Comparison of ENCODE assay signal across 10 cellular contexts in the genomic region with DNA sequence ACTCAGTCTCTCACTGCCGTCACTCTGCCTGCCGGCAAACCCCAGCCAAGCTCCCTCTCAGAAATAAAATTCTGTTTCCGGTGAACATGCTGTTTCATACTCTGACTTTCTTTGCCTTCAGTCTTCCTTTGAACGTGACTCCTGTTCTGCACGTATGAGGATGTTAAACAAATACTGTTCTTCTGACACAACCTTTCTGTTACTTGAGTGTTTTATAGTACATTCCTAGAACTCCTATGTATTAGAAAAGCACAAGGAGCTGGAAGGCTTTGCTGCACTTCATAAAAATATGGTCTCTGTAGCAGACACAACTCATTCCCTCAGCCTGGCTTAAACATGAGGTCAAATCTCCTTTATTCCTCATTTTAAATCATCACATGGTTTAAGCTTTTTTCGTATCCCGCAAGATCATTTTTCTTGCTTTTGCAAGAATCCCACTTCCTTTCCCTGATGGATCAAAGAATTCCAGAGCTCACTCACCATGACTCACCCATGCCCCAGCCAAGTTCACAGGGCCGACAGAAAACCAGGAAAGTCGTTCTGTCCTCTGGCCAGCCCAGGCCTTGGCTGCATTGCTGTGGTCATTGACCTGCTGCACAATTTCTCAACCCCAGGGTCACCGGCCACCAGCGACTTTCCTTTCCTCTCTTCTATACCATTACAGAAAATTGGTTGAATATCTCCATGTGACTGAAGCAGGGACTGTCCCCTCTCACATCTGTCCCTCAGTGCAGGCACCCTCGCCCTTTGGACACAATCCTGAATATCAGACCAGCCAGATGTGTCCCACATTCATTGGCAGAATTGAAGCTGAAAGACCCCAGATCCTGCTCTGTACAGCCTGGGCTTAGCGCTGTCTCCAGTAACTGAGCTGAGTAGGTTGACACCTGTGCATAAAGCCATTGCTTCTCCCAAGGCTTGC.
A peak's percentile ranks its signal among the peaks of the same experiment; 100 is the strongest.
DNase-seq lines count a peak whose midpoint lies in the region; TF ChIP-seq lines count a peak whose summit lies in the region.
"Had no signal": no experiment of that assay in that cellular context is flagged by ENCODE, and none has a peak within 500 bp of the region (broad histone marks: within the 10 kb centered on the region; RNA-seq: fewer than 3 reads in every experiment).

No MANE protein-coding gene starts in this region.

- no peaks in the 10 kb centered on the region for H3K36me3 ChIP-seq in fibroblast of lung (ENCODE audit: control insufficient read depth, insufficient read depth, low read length)

- H3K27me3 ChIP-seq in fibroblast of lung (ENCODE audit: control insufficient read depth, insufficient read depth, low read length), result no peaks in the 10 kb centered on the region

- H3K4me1 ChIP-seq in fibroblast of lung (ENCODE audit: control insufficient read depth, extremely low read depth, insufficient read depth, low read length), result peaks cover 40% of the 10 kb centered on the region

- in situ Hi-C loops in ACHN (cut with HindIII; ENCODE audit: low pct_ligation_motif_present, low pct_unique_long_range_greater_than_20kb, low sequenced_read_pairs), result no loop called here

- no peaks in the 10 kb centered on the region for H4K20me1 ChIP-seq in fibroblast of lung (ENCODE audit: control insufficient read depth, extremely low read depth, insufficient read depth, low read length)

- peak overlapping the region; percentile 88 for H3K27ac ChIP-seq in fibroblast of lung (ENCODE audit: insufficient read depth, low read length)

- no peaks in the 10 kb centered on the region for H3K9me3 ChIP-seq in fibroblast of lung (ENCODE audit: control insufficient read depth, insufficient read depth, low read depth, low read length)

- peak overlapping the region; percentile 97 for H3K4me2 ChIP-seq in fibroblast of lung (ENCODE audit: extremely low read depth, insufficient read depth, low read length)

- H3K4me3 ChIP-seq in fibroblast of lung (replicated peaks in 1 of 4; ENCODE audit: control extremely low read depth in 1 of 4, insufficient read depth in 1 of 4, low read depth in 3 of 4, low read length in 4 of 4), result peak overlapping the region in 2 of 4 experiments; percentile 1 to 10

- peak overlapping the region; percentile 33 for H2AFZ ChIP-seq in fibroblast of lung (ENCODE audit: low read length)

- TF ChIP-seq CTCF in fibroblast of lung (conservative IDR thresholded peaks at IDR 0.05 in 1 of 2, IDR thresholded peaks at IDR 0.05 in 1 of 2; ENCODE audit: low read depth in 1 of 2, low read length in 2 of 2) (no peak), GM20000 (IDR thresholded peaks at IDR 0.05; ENCODE audit: extremely low read depth, missing control alignments) (no peak)

- peak overlapping the region; percentile 11 for H3K9ac ChIP-seq in fibroblast of lung (ENCODE audit: insufficient read depth, low read length)

- DNase-seq in ACHN (peak; percentile 95), RPMI7951 (ENCODE audit: low read depth) (peak; percentile 100), fibroblast of lung (ENCODE audit: low read depth in 2 of 2) (peak; percentile 99), mucosa of gallbladder (ENCODE audit: low spot score) (peak; percentile 55), occipital lobe (lab: John Stamatoyannopoulos, UW) (no peak), GM20000 (ENCODE audit: low spot score) (no peak), HuH-7.5 (ENCODE audit: low spot score) (no peak), T-helper 2 cell (no peak)
- DNase-seq: AML-193, NCI-H446 had no signal

- H3K79me2 ChIP-seq in fibroblast of lung (ENCODE audit: control insufficient read depth, insufficient read depth, low read length), result no peaks in the 10 kb centered on the region

Comparison
In these comparisons a context has a peak if more than half of its experiments do, and no peak if none do; other contexts are left out.
1. DNase-seq: peak in ACHN (single experiment), RPMI7951 (single experiment), fibroblast of lung (2 of 2) and mucosa of gallbladder (single experiment); none in occipital lobe (single experiment), GM20000 (single experiment), HuH-7.5 (single experiment) and T-helper 2 cell (0 of 5).